In the genomic region with DNA sequence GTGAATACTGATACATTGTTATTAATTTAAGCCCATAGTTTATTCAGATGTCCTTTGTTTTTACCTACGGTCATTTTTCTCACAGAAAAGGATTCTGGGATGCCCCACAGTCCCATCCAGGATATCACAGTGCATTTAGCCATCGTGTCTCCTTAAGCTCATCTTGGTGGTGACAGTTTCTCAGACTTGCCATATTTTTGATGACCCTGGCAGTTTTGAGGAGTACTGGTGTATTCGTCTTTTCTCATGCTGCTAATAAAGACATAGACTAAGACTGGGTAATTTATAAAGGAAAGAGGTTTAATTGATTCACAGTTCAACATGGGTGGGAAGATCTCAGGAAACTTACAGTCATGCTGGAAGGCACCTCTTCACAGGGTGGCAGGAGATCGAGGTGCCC, we compare ENCODE assay signal across 28 cellular contexts.
"Had no signal": no experiment of that assay in that cellular context is flagged by ENCODE, and none has a peak within 500 bp of the region (broad histone marks: within the 10 kb centered on the region; RNA-seq: fewer than 3 reads in every experiment).

No MANE protein-coding gene starts in this region.

- H3K27me3 ChIP-seq: colonic mucosa, esophagus muscularis mucosa, esophagus squamous epithelium, foreskin keratinocyte, gastrocnemius medialis, gastroesophageal sphincter had no signal

- H3K4me1 Mint-ChIP-seq: endodermal cell had no signal

- H3K27ac ChIP-seq: colonic mucosa, coronary artery, dorsolateral prefrontal cortex, epithelial cell of prostate, esophagus muscularis mucosa, esophagus squamous epithelium, foreskin keratinocyte, gastrocnemius medialis, gastroesophageal sphincter, heart left ventricle, heart right ventricle had no signal

- H3K4me3 Mint-ChIP-seq: dendritic cell treated with granulocyte-macrophage colony-stimulating factor and Interleukin-4, amounts not matched to agents 40 ng/mL and 50 ng/mL, for 4 days; effector memory CD8-positive, alpha-beta T cell; endodermal cell had no signal

- H3K27ac Mint-ChIP-seq: dendritic cell treated with granulocyte-macrophage colony-stimulating factor and Interleukin-4, amounts not matched to agents 40 ng/mL and 50 ng/mL, for 4 days; effector memory CD8-positive, alpha-beta T cell; endodermal cell had no signal

- H3K4me1 ChIP-seq: colonic mucosa, esophagus squamous epithelium, foreskin keratinocyte, gastrocnemius medialis, heart left ventricle, heart right ventricle had no signal

- FAIRE-seq: colon, endometrium, endothelial cell of umbilical vein, frontal cortex had no signal

- H3K9me3 Mint-ChIP-seq: dendritic cell treated with granulocyte-macrophage colony-stimulating factor and Interleukin-4, amounts not matched to agents 40 ng/mL and 50 ng/mL, for 4 days; endodermal cell had no signal

- H3K4me3 ChIP-seq: colonic mucosa, coronary artery, dorsolateral prefrontal cortex, esophagus muscularis mucosa, esophagus squamous epithelium, gastrocnemius medialis, gastroesophageal sphincter, heart left ventricle, heart right ventricle had no signal

- H3K36me3 ChIP-seq: colonic mucosa, esophagus muscularis mucosa, esophagus squamous epithelium, gastrocnemius medialis, gastroesophageal sphincter, heart left ventricle, heart right ventricle had no signal

- H3K27me3 Mint-ChIP-seq: dendritic cell treated with granulocyte-macrophage colony-stimulating factor and Interleukin-4, amounts not matched to agents 40 ng/mL and 50 ng/mL, for 4 days had no signal

- ATAC-seq: effector memory CD8-positive, alpha-beta T cell; esophagus mucosa; foreskin keratinocyte; gastroesophageal sphincter; heart left ventricle; heart right ventricle had no signal

- DNase-seq: colonic mucosa; cortex of kidney; dermis blood vessel endothelial cell; dorsolateral prefrontal cortex; effector CD4-positive, alpha-beta T cell; effector CD8-positive, alpha-beta T cell; effector memory CD4-positive, alpha-beta T cell; effector memory CD8-positive, alpha-beta T cell; erythroblast; esophagus squamous epithelium; foreskin fibroblast; foreskin keratinocyte; foreskin melanocyte; gastrocnemius medialis; glutamatergic neuron; heart left ventricle; heart right ventricle had no signal

- H3K9me3 ChIP-seq: colonic mucosa, esophagus muscularis mucosa, esophagus squamous epithelium, gastrocnemius medialis, gastroesophageal sphincter, heart left ventricle, heart right ventricle had no signal
